6 cellular contexts compared by ENCODE assay signal in genomic region chr20:12925863-12926547, GRCh38.
"Had no signal": no experiment of that assay in that cellular context is flagged by ENCODE, and none has a peak within 500 bp of the region (broad histone marks: within the 10 kb centered on the region; RNA-seq: fewer than 3 reads in every experiment).

No MANE protein-coding gene starts in this region.

- H3K27me3 ChIP-seq: transverse colon had no signal

- H3K9me3 ChIP-seq: lower lobe of right lung, transverse colon had no signal

- H3K36me3 ChIP-seq: lower lobe of right lung, transverse colon had no signal

- DNase-seq: activated naive CD4-positive, alpha-beta T cell treated with Interleukin-2 at 50 U/mL for 16 hours; kidney; lower lobe of right lung; T-helper 9 cell had no signal

- H3K4me1 ChIP-seq: lower lobe of right lung had no signal

- H3K4me2 ChIP-seq: smooth muscle cell had no signal

- H3K4me3 ChIP-seq: lower lobe of right lung, smooth muscle cell, transverse colon had no signal
